Comparison of ENCODE assay signal across 2 cellular contexts in genomic region chr10:47763543-47764175, GRCh38. TPM values are rescaled to one million over a fixed set of nuclear protein-coding genes. Genes with fewer than 3 reads are reported as not detected.
"Had no signal": no experiment of that assay in that cellular context is flagged by ENCODE, and none has a peak within 500 bp of the region (broad histone marks: within the 10 kb centered on the region; RNA-seq: fewer than 3 reads in every experiment).

TSS of gene SYT15B (minus strand) at chr10:47763592. CDS start at chr10:47762640, 952 bp downstream.

RNA-seq across cellular contexts. Expression of gene SYT15B, which starts in this region (rescaled TPM):
- total RNA-seq: natural killer cell treated with Interleukin-12 subunit alpha and Interleukin-12 subunit beta and Interleukin-15 and Interleukin-18, amount 100 ng/mL, for 72 hours; occipital lobe had no signal
